ENCODE assay signal across 21 cellular contexts in the genomic region with DNA sequence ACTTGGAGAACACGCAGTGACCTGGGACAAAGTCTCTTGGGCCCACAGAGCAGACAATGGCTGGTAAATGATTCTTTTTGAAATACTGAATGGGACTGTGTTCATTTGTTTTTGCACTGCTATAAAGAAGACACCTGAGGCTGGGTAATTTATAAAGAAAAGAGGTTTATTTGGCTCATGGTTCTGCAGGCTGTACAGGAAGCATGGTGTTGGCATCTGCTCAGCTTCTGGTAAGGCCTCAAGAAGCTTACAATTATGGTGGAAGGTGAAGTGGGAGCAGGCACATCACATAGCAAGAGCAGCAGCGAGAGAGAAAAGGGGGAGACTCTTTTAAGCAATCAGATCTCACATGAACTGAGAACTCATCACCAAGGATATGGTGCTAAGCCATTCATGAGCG.
DNase-seq lines count a peak whose midpoint lies in the region; ATAC-seq, FAIRE-seq and TF ChIP-seq lines count a peak whose summit lies in the region.
"Had no signal": no experiment of that assay in that cellular context is flagged by ENCODE, and none has a peak within 500 bp of the region (broad histone marks: within the 10 kb centered on the region; RNA-seq: fewer than 3 reads in every experiment).

No MANE protein-coding gene starts in this region.

- H3K27ac ChIP-seq in HEK293 (ENCODE audit: extremely low read depth, low read depth, low read length): no peak overlapping the region
- no peak overlapping the region for H3K27ac ChIP-seq in K562 (ENCODE audit: extremely low read depth, low read depth, low read length)
- H3K27ac ChIP-seq: 22Rv1, BLaER1 had no signal

- WGBS in K562 (ENCODE audit: insufficient coverage, low coverage, missing lambda C conversion rate): 0% methylated on average over 3 of the region's 3 CpGs

- H3K4me1 ChIP-seq in HEK293 (ENCODE audit: control insufficient read depth, insufficient read depth, low read length) (peaks cover 3% of the 10 kb centered on the region; the same call in 1 of the 2 replicates), K562 (replicated peaks in 1 of 2; ENCODE audit: control insufficient read depth in 2 of 2, insufficient read depth in 2 of 2, low read length in 2 of 2) (no peaks in the 10 kb centered on the region)
- H3K4me1 ChIP-seq: BLaER1 had no signal

- no peak overlapping the region for H2AFZ ChIP-seq in K562 (ENCODE audit: low read depth, low read length)

- no peak for TF ChIP-seq POLR2A in K562 (conservative IDR thresholded peaks at IDR 0.05)

- no peak for FAIRE-seq in K562 (lab: Jason Lieb, UNC)
- FAIRE-seq: GM12892, GM18507, HTR-8/SVneo had no signal

- POLR2A ChIA-PET in HEK293 (lab: Yijun Ruan, JAX): no interaction called here
- POLR2A ChIA-PET in K562 (lab: Yijun Ruan, JAX): no interaction called here

- ATAC-seq in K562: no peak
- no peak for ATAC-seq in HG02970 (IDR thresholded peaks at IDR 0.05; ENCODE audit: low FRiP score, unreplicated experiment)
- ATAC-seq in HG03460 (IDR thresholded peaks at IDR 0.05; ENCODE audit: unreplicated experiment): no peak

- H3K27me3 Mint-ChIP-seq in activated CD4-positive, alpha-beta T cell treated with anti-CD3 and anti-CD28 coated beads, Interleukin-2, amount 10 ng/mL, durations not matched to agents 24 days and 14 days: peaks cover 14% of the 10 kb centered on the region
- H3K27me3 Mint-ChIP-seq in mesothelial cell of epicardium (ENCODE audit: low read depth): no peaks in the 10 kb centered on the region

- no peak overlapping the region for H3K9ac ChIP-seq in K562 (ENCODE audit: insufficient read depth in 1 of 2, low read depth in 2 of 2, low read length in 2 of 2)
- H3K9ac ChIP-seq: BLaER1 had no signal

- no peak for TF ChIP-seq EP300 in K562 (IDR thresholded peaks at IDR 0.05; ENCODE audit: low read length)

- intact Hi-C loops in activated CD4-positive, alpha-beta T cell treated with anti-CD3 and anti-CD28 coated beads, Interleukin-2, amount 10 ng/mL, durations not matched to agents 24 days and 14 days (cut with micrococcal nuclease): no loop called here
- intact Hi-C loops in K562 (cut with micrococcal nuclease): no loop called here

- H3K9me3 Mint-ChIP-seq in activated CD4-positive, alpha-beta T cell treated with anti-CD3 and anti-CD28 coated beads, Interleukin-2, amount 10 ng/mL, durations not matched to agents 24 days and 14 days: no peaks in the 10 kb centered on the region
- peaks cover 12% of the 10 kb centered on the region for H3K9me3 Mint-ChIP-seq in mesothelial cell of epicardium
- H3K9me3 Mint-ChIP-seq: CD14-positive monocyte, H9, IgD-negative memory B cell had no signal

- no peak for TF ChIP-seq RAD21 in K562 (CRISPR knock-in tag; conservative IDR thresholded peaks at IDR 0.05 in 1 of 2, IDR thresholded peaks at IDR 0.05 in 1 of 2)

- no TSS peak for BruUV-seq in K562 (replicated peaks; lab: Mats Ljungman, UMichigan)

- in situ Hi-C loops in K562 (cut with MboI): no loop called here

- no peaks in the 10 kb centered on the region for H3K4me1 Mint-ChIP-seq in activated CD4-positive, alpha-beta T cell treated with anti-CD3 and anti-CD28 coated beads, Interleukin-2, amount 10 ng/mL, durations not matched to agents 24 days and 14 days
- H3K4me1 Mint-ChIP-seq in mesothelial cell of epicardium: peaks cover 68% of the 10 kb centered on the region
- H3K4me1 Mint-ChIP-seq: CD4-positive, alpha-beta memory T cell had no signal

- H3K9me1 ChIP-seq in K562 (ENCODE audit: control insufficient read depth, insufficient read depth, low read length): no peaks in the 10 kb centered on the region

- TF ChIP-seq CTCF in HEK293 (tag by site-specific recombination; IDR thresholded peaks at IDR 0.05) (no peak), K562 (IDR thresholded peaks at IDR 0.05 in 2 of 3, conservative IDR thresholded peaks at IDR 0.05 in 1 of 3; ENCODE audit: insufficient read depth in 2 of 3, low read depth in 1 of 3, low read length in 3 of 3) (no peak), mesothelial cell of epicardium (IDR thresholded peaks at IDR 0.05; ENCODE audit: unreplicated experiment) (no peak)

- no peaks in the 10 kb centered on the region for H3K79me2 ChIP-seq in K562 (ENCODE audit: control insufficient read depth, insufficient read depth, low read length)

- CTCF ChIA-PET in HEK293 (lab: Yijun Ruan, JAX): interaction anchor here (0.6 to 1.2 kb wide), 2 partner anchors 30 to 321 kb away, joined by 3 to 4 read pairs; no protein-coding TSS in a partner anchor
- CTCF ChIA-PET in K562 (lab: Yijun Ruan, JAX; ENCODE audit: low intra/inter-chr PET ratio): no interaction called here

- H3K27me3 ChIP-seq in K562 (ENCODE audit: control insufficient read depth in 2 of 2, insufficient read depth in 2 of 2, low read length in 2 of 2): no peaks in the 10 kb centered on the region; a peak in 1 of 5 replicates
- H3K27me3 ChIP-seq: BLaER1 had no signal

- no peak overlapping the region for H3K4me3 ChIP-seq in HEK293 (ENCODE audit: low read depth, low read length)
- no peak overlapping the region for H3K4me3 ChIP-seq in K562
- H3K4me3 ChIP-seq: BLaER1 had no signal

- H3K4me3 Mint-ChIP-seq in activated CD4-positive, alpha-beta T cell treated with anti-CD3 and anti-CD28 coated beads, Interleukin-2, amount 10 ng/mL, durations not matched to agents 24 days and 14 days: no peak overlapping the region
- H3K4me3 Mint-ChIP-seq in mesothelial cell of epicardium: no peak overlapping the region
- H3K4me3 Mint-ChIP-seq: CD14-positive monocyte; CD4-positive, alpha-beta memory T cell; H9; IgD-negative memory B cell had no signal

- peak; percentile 39 for DNase-seq in activated CD4-positive, alpha-beta T cell treated with anti-CD3 and anti-CD28 coated beads, Interleukin-2, amount 10 ng/mL, durations not matched to agents 24 days and 14 days
- DNase-seq in activated CD4-positive, alpha-beta T cell treated with anti-CD3 and anti-CD28 coated beads for 48 hours: no peak
- DNase-seq in K562 (ENCODE audit: extremely low read depth in 1 of 4, low spot score in 3 of 4) (no peak), mesothelial cell of epicardium (ENCODE audit: low spot score in 2 of 2, unreplicated experiment in 2 of 2) (no peak), epidermal melanocyte (ENCODE audit: insufficient read length, low spot score) (no peak)
- DNase-seq: CD4-positive, alpha-beta memory T cell; DMS153; DMS79; GDM1; GOT3; H9 had no signal

- H3K4me2 ChIP-seq in K562 (ENCODE audit: insufficient read depth, low read length): no peak overlapping the region
- H3K4me2 ChIP-seq: BLaER1 had no signal

- no peak overlapping the region for H3K27ac Mint-ChIP-seq in activated CD4-positive, alpha-beta T cell treated with anti-CD3 and anti-CD28 coated beads, Interleukin-2, amount 10 ng/mL, durations not matched to agents 24 days and 14 days
- H3K27ac Mint-ChIP-seq in mesothelial cell of epicardium: peak overlapping the region; percentile 88
- H3K27ac Mint-ChIP-seq: CD14-positive monocyte, H9, IgD-negative memory B cell had no signal

- H3K36me3 ChIP-seq in HEK293 (ENCODE audit: control insufficient read depth in 2 of 2, insufficient read depth in 1 of 2, low read length in 2 of 2): no peaks in the 10 kb centered on the region
- H3K36me3 ChIP-seq in K562 (ENCODE audit: control insufficient read depth, insufficient read depth, low read length): no peaks in the 10 kb centered on the region
- H3K36me3 ChIP-seq: BLaER1 had no signal

- H4K20me1 ChIP-seq in K562 (replicated peaks; ENCODE audit: control insufficient read depth, insufficient read depth, low read length): no peaks in the 10 kb centered on the region
- H4K20me1 ChIP-seq: BLaER1 had no signal

- no peaks in the 10 kb centered on the region for H3K36me3 Mint-ChIP-seq in activated CD4-positive, alpha-beta T cell treated with anti-CD3 and anti-CD28 coated beads, Interleukin-2, amount 10 ng/mL, durations not matched to agents 24 days and 14 days (ENCODE audit: low read depth)
- peaks cover 9% of the 10 kb centered on the region for H3K36me3 Mint-ChIP-seq in mesothelial cell of epicardium
- H3K36me3 Mint-ChIP-seq: CD14-positive monocyte; CD4-positive, alpha-beta memory T cell; IgD-negative memory B cell had no signal

- no peaks in the 10 kb centered on the region for H3K9me3 ChIP-seq in HEK293 (ENCODE audit: control insufficient read depth, insufficient read depth, low read depth, low read length)
- H3K9me3 ChIP-seq in K562 (replicated peaks; ENCODE audit: control insufficient read depth, insufficient read depth, low read depth, low read length): no peaks in the 10 kb centered on the region
- H3K9me3 ChIP-seq: BLaER1 had no signal

TF ChIP-seq in HEK293, 187 proteins besides CTCF, POLR2A, EP300 and RAD21:
- TF ChIP-seq ZNF776 (tag by site-specific recombination; IDR thresholded peaks at IDR 0.05; ENCODE audit: borderline replicate concordance): peak; percentile 60; the same call in 1 of the 2 replicates
- TF ChIP-seq ZNF433 (tag by site-specific recombination; IDR thresholded peaks at IDR 0.05; ENCODE audit: low read depth): no peak

TF ChIP-seq in K562, 482 proteins besides CTCF, POLR2A, EP300 and RAD21 (continues in another document):
- TF ChIP-seq ZNF766 (CRISPR knock-in tag; conservative IDR thresholded peaks at IDR 0.05): peak; percentile 53; the same call in 1 of the 2 replicates
- TF ChIP-seq, protein P1, sequence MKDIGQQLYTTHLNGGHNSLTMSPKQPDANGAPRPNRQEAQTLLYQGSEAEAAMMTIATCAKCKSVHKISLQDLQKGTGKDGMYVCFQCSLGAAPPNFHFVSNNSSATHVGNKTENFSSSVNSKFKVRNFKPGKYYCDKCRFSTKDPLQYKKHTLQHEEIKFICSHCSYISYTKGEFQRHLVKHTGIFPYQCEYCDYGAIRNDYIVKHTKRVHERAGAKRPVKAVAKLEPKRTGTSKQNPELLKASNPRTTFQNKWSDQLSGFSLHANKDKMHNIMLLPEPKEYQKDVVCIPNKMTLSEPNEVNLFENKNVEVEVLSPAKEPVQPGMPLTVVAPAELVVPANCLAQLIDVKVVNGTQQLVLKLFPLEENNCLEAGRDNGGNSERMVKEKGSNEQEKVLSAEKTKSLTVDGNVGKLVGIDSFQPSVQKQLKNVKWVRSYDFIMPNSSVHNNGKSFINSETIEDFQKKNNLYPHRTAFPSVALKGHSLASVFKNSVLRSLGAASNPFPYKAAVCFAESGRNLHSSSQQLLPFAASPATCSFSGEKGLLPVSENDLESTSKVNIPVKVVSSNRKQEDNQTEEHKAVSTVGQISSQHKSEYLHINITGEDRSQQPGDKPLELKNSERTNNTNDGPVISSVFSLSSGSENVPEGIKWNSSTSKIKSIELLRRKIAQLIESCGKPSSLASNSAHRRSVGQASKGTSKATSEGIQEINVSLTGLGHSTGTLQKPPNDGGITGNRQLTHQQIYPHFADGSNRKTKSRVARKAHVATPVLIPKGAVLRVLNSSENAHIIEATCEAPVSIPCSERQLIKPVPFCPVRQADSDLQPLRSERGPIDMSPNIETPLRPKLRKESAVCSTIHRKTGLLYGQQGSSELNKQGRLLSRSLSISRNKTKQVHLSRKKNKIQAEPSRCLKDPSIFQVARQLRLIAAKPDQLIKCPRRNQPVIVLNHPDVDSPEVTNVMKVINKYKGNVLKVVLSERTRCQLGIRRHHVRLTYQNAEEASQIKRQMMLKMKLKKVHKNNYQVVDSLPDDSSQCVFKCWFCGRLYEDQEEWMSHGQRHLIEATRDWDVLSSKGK (CRISPR knock-in tag; IDR thresholded peaks at IDR 0.05): no peak
